In genomic region chr2:229434131-229434530, GRCh38 we compare ENCODE assay signal across 15 cellular contexts.
DNase-seq lines count a peak whose midpoint lies in the region; ATAC-seq and TF ChIP-seq lines count a peak whose summit lies in the region.
"Had no signal": no experiment of that assay in that cellular context is flagged by ENCODE, and none has a peak within 500 bp of the region (broad histone marks: within the 10 kb centered on the region; RNA-seq: fewer than 3 reads in every experiment).

No MANE protein-coding gene starts in this region.

- intact Hi-C loops in testis (cut with DNase I; ENCODE audit: low total_unique reads) (no loop called here), mucosa of descending colon (cut with DNase I, micrococcal nuclease) (loop anchor here in 1 of 2 donors (5.0 kb wide), 1 partner anchor 153 kb away; no protein-coding TSS in a partner anchor)

- no peaks in the 10 kb centered on the region for H3K36me3 ChIP-seq in SK-N-SH (replicated peaks in 1 of 2; ENCODE audit: control insufficient read depth in 1 of 2, insufficient read depth in 2 of 2, low read length in 1 of 2)
- no peaks in the 10 kb centered on the region for H3K36me3 ChIP-seq in RWPE2 (ENCODE audit: low read depth)
- no peaks in the 10 kb centered on the region for H3K36me3 ChIP-seq in testis (ENCODE audit: low read depth, missing control alignments)
- H3K36me3 ChIP-seq in mucosa of descending colon (ENCODE audit: low read depth) = no peaks in the 10 kb centered on the region
- H3K36me3 ChIP-seq: BLaER1 had no signal

- TF ChIP-seq RAD21 in SK-N-SH (IDR thresholded peaks at IDR 0.05; ENCODE audit: low read length) = no peak

- 46% methylated on average over 4 of the region's 4 CpGs for WGBS in SK-N-SH (ENCODE audit: low lambda C conversion rate)
- 31 to 39% methylated on average over 4 of the region's 4 CpGs for WGBS in testis, 2 donors

- no peaks in the 10 kb centered on the region for H4K20me1 ChIP-seq in SK-N-SH (ENCODE audit: insufficient read depth)
- H4K20me1 ChIP-seq: BLaER1 had no signal

- POLR2A ChIA-PET in SK-N-SH (lab: Yijun Ruan, JAX) = no interaction called here

- TF ChIP-seq EP300 in SK-N-SH (IDR thresholded peaks at IDR 0.05; ENCODE audit: borderline replicate concordance in 1 of 2, low read depth in 1 of 2, low read length in 1 of 2) = no peak

- H3K79me2 ChIP-seq in SK-N-SH (ENCODE audit: insufficient read depth) = no peaks in the 10 kb centered on the region

- DNase-seq in SK-N-SH (no peak), RWPE2 (ENCODE audit: low spot score) (no peak), fibroblast of the aortic adventitia (ENCODE audit: low read depth) (peak; percentile 29), testis (no peak), activated gamma-delta T cell (lab: John Stamatoyannopoulos, UW) (no peak), GM19238 (ENCODE audit: insufficient read length, low spot score) (no peak), mucosa of descending colon (no peak)
- DNase-seq: CD8-positive, alpha-beta T cell; HCEC 1CT; NCI-H1105; NCI-H1694 treated with DMSO at 0.1 percent for 48 hours; Right ventricle myocardium superior had no signal

- TF ChIP-seq POLR2A in testis (IDR thresholded peaks at IDR 0.05) = no peak

- H2AFZ ChIP-seq in SK-N-SH (ENCODE audit: low read depth) = no peak overlapping the region

- H3K9me2 ChIP-seq in SK-N-SH = no peaks in the 10 kb centered on the region

- TF ChIP-seq CTCF in SK-N-SH (IDR thresholded peaks at IDR 0.05) (no peak), RWPE2 (IDR thresholded peaks at IDR 0.05; ENCODE audit: poor library complexity, severe bottlenecking) (no peak), fibroblast of the aortic adventitia (IDR thresholded peaks at IDR 0.05; ENCODE audit: insufficient read depth, low read length) (no peak), testis (IDR thresholded peaks at IDR 0.05) (no peak), mucosa of descending colon (IDR thresholded peaks at IDR 0.05) (no peak)

- peak; percentile 48 for ATAC-seq in SK-N-SH treated with all-trans-retinoic acid at 6 μM for 48 hours
- peak; percentile 73 for ATAC-seq in RWPE2 (ENCODE audit: low read depth)
- no peak for ATAC-seq in mucosa of descending colon
- ATAC-seq: CD8-positive, alpha-beta T cell had no signal

- no peaks in the 10 kb centered on the region for H3F3A ChIP-seq in SK-N-SH (replicated peaks; ENCODE audit: insufficient read depth)

- H3K27me3 ChIP-seq in SK-N-SH (ENCODE audit: insufficient read depth) (no peaks in the 10 kb centered on the region), RWPE2 (ENCODE audit: insufficient read depth, poor library complexity, severe bottlenecking) (no peaks in the 10 kb centered on the region), testis (no peaks in the 10 kb centered on the region)
- H3K27me3 ChIP-seq: BLaER1 had no signal

- H3K27ac ChIP-seq in SK-N-SH (ENCODE audit: low read depth in 2 of 2, low read length in 1 of 2) (no peak overlapping the region), RWPE2 (ENCODE audit: poor library complexity, severe bottlenecking) (peak overlapping the region; percentile 54), testis (peak overlapping the region; percentile 21 to 70)
- H3K27ac ChIP-seq: 22Rv1, BLaER1 had no signal

- CTCF ChIA-PET in SK-N-SH (lab: Yijun Ruan, JAX) = interaction anchor here (1.0 to 3.7 kb wide), 3 partner anchors 12 to 281 kb away, joined by 3 to 40 read pairs (median 18); partner anchors contain the start of gene DNER

- H3K4me3 ChIP-seq in SK-N-SH (ENCODE audit: low read depth in 2 of 2, low read length in 1 of 2) (no peak overlapping the region), RWPE2 (ENCODE audit: severe bottlenecking) (no peak overlapping the region), fibroblast of the aortic adventitia (ENCODE audit: low read depth, low read length) (no peak overlapping the region), testis (no peak overlapping the region), mucosa of descending colon (no peak overlapping the region)
- H3K4me3 ChIP-seq: BLaER1 had no signal

- H3K4me1 ChIP-seq in SK-N-SH (ENCODE audit: control insufficient read depth in 1 of 2, insufficient read depth in 2 of 2, low read depth in 1 of 2, low read length in 1 of 2) (no peaks in the 10 kb centered on the region), RWPE2 (ENCODE audit: insufficient read depth, poor library complexity, severe bottlenecking) (peaks cover 17% of the 10 kb centered on the region), testis (peaks cover 3% of the 10 kb centered on the region), mucosa of descending colon (ENCODE audit: low read depth) (no peaks in the 10 kb centered on the region)
- H3K4me1 ChIP-seq: BLaER1 had no signal

- no peak overlapping the region for H3K9ac ChIP-seq in SK-N-SH
- H3K9ac ChIP-seq: BLaER1 had no signal

- H3K9me3 ChIP-seq in SK-N-SH (no peaks in the 10 kb centered on the region), RWPE2 (ENCODE audit: severe bottlenecking) (no peaks in the 10 kb centered on the region), testis (no peaks in the 10 kb centered on the region), mucosa of descending colon (no peaks in the 10 kb centered on the region)
- H3K9me3 ChIP-seq: BLaER1 had no signal

- no peak overlapping the region for H3K4me2 ChIP-seq in SK-N-SH
- H3K4me2 ChIP-seq: BLaER1 had no signal

TF ChIP-seq in SK-N-SH treated with all-trans-retinoic acid at 6 μM for 48 hours, 23 proteins besides CTCF, POLR2A, EP300 and RAD21:
- TF ChIP-seq ISL1 (CRISPR knock-in tag; IDR thresholded peaks at IDR 0.05) = peak; percentile 62
- TF ChIP-seq, protein P1, sequence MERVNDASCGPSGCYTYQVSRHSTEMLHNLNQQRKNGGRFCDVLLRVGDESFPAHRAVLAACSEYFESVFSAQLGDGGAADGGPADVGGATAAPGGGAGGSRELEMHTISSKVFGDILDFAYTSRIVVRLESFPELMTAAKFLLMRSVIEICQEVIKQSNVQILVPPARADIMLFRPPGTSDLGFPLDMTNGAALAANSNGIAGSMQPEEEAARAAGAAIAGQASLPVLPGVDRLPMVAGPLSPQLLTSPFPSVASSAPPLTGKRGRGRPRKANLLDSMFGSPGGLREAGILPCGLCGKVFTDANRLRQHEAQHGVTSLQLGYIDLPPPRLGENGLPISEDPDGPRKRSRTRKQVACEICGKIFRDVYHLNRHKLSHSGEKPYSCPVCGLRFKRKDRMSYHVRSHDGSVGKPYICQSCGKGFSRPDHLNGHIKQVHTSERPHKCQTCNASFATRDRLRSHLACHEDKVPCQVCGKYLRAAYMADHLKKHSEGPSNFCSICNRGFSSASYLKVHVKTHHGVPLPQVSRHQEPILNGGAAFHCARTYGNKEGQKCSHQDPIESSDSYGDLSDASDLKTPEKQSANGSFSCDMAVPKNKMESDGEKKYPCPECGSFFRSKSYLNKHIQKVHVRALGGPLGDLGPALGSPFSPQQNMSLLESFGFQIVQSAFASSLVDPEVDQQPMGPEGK (CRISPR knock-in tag; IDR thresholded peaks at IDR 0.05; ENCODE audit: borderline replicate concordance) = no peak

TF ChIP-seq in SK-N-SH, 30 proteins besides CTCF, POLR2A, EP300 and RAD21:
- TF ChIP-seq NFIC (IDR thresholded peaks at IDR 0.05; ENCODE audit: borderline replicate concordance) (no peak), GATA2 (CRISPR knock-in tag; IDR thresholded peaks at IDR 0.05) (no peak), NRF1 (IDR thresholded peaks at IDR 0.05; ENCODE audit: low read depth, low read length) (no peak), SMC3 (IDR thresholded peaks at IDR 0.05; ENCODE audit: low read depth, low read length) (no peak), TEAD4 (IDR thresholded peaks at IDR 0.05; ENCODE audit: borderline replicate concordance, insufficient read depth) (no peak), TCF12 (IDR thresholded peaks at IDR 0.05) (no peak), RXRA (IDR thresholded peaks at IDR 0.05; ENCODE audit: borderline replicate concordance, low read depth) (no peak), REST (IDR thresholded peaks at IDR 0.05; ENCODE audit: low read depth, low read length) (no peak)
- TF ChIP-seq, protein P2, sequence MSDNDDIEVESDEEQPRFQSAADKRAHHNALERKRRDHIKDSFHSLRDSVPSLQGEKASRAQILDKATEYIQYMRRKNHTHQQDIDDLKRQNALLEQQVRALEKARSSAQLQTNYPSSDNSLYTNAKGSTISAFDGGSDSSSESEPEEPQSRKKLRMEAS (IDR thresholded peaks at IDR 0.05; ENCODE audit: low read depth) = no peak

Comparison
In these comparisons a context has a peak if more than half of its experiments do, and no peak if none do; other contexts are left out.
1. H3K27ac ChIP-seq: peak in RWPE2 (single experiment) and testis (2 of 2); none in SK-N-SH (0 of 2).